13 cellular contexts compared by ENCODE assay signal in genomic region chr13:51518847-51519246, GRCh38.
DNase-seq lines count a peak whose midpoint lies in the region; ATAC-seq, FAIRE-seq and TF ChIP-seq lines count a peak whose summit lies in the region.
"Had no signal": no experiment of that assay in that cellular context is flagged by ENCODE, and none has a peak within 500 bp of the region (broad histone marks: within the 10 kb centered on the region; RNA-seq: fewer than 3 reads in every experiment).

No MANE protein-coding gene starts in this region.

- H3K27ac ChIP-seq in C4-2B (peak overlapping the region; percentile 90), lower lobe of right lung (no peak overlapping the region), stomach (no peak overlapping the region)
- H3K27ac ChIP-seq: body of pancreas had no signal

- H3K9me3 ChIP-seq in lower lobe of right lung, result no peaks in the 10 kb centered on the region
- H3K9me3 ChIP-seq in stomach, result peaks cover 0 to 5% (median 0%) of the 10 kb centered on the region in 4 donors
- H3K9me3 ChIP-seq: body of pancreas had no signal

- TF ChIP-seq CTCF in C4-2B (conservative IDR thresholded peaks at IDR 0.05) (no peak), HFFc6 (IDR thresholded peaks at IDR 0.05) (no peak), lower lobe of right lung (IDR thresholded peaks at IDR 0.05) (no peak), stomach (IDR thresholded peaks at IDR 0.05) (no peak)

- H3K4me3 Mint-ChIP-seq in HFFc6, result peak overlapping the region; percentile 27
- no peak overlapping the region for H3K4me3 Mint-ChIP-seq in activated CD4-positive, alpha-beta memory T cell treated with anti-CD3 and anti-CD28 coated beads, Interleukin-2, amount 10 ng/mL, durations not matched to agents 7 days and 5 days

- peak; percentile 26 to 57 for ATAC-seq in lower lobe of right lung
- ATAC-seq: body of pancreas, left ventricle myocardium superior, Panc1 had no signal

- POLR2A ChIA-PET in activated CD4-positive, alpha-beta memory T cell treated with anti-CD3 and anti-CD28 coated beads, Interleukin-2, amount 10 ng/mL, durations not matched to agents 7 days and 5 days (lab: Charles Lee), result interaction anchor here (1.0 to 2.4 kb wide), 2 partner anchors 16 to 66 kb away, joined by 5 to 8 read pairs; partner anchors contain the start of gene INTS6

- H3K36me3 ChIP-seq in lower lobe of right lung (no peaks in the 10 kb centered on the region), stomach (no peaks in the 10 kb centered on the region)

- H3K4me1 Mint-ChIP-seq in HFFc6 (ENCODE audit: low read depth), result peaks cover 39% of the 10 kb centered on the region
- peaks cover 24% of the 10 kb centered on the region for H3K4me1 Mint-ChIP-seq in activated CD4-positive, alpha-beta memory T cell treated with anti-CD3 and anti-CD28 coated beads, Interleukin-2, amount 10 ng/mL, durations not matched to agents 7 days and 5 days

- 75 to 82% (median 80%) methylated on average over 5 of the region's 5 CpGs for WGBS in stomach, 5 donors

- 0 out of 2 replicates have a peak, but pooled peaks cover 4% of the 10 kb centered on the region for H3K9me3 Mint-ChIP-seq in HFFc6
- no peaks in the 10 kb centered on the region for H3K9me3 Mint-ChIP-seq in activated CD4-positive, alpha-beta memory T cell treated with anti-CD3 and anti-CD28 coated beads, Interleukin-2, amount 10 ng/mL, durations not matched to agents 7 days and 5 days

- TF ChIP-seq POLR2A in stomach (IDR thresholded peaks at IDR 0.05), result no peak

- no peak for TF ChIP-seq EP300 in stomach (IDR thresholded peaks at IDR 0.05)

- H3K27ac Mint-ChIP-seq in HFFc6, result peak overlapping the region; percentile 71
- peak overlapping the region; percentile 47 for H3K27ac Mint-ChIP-seq in activated CD4-positive, alpha-beta memory T cell treated with anti-CD3 and anti-CD28 coated beads, Interleukin-2, amount 10 ng/mL, durations not matched to agents 7 days and 5 days
- H3K27ac Mint-ChIP-seq: progenitor cell of endocrine pancreas had no signal

- CTCF ChIA-PET in activated CD4-positive, alpha-beta memory T cell treated with anti-CD3 and anti-CD28 coated beads, Interleukin-2, amount 10 ng/mL, durations not matched to agents 7 days and 5 days (lab: Charles Lee), result interaction anchor here (1.1 kb wide), 1 partner anchor 15 kb away, joined by 3 read pairs; no protein-coding TSS in a partner anchor

- no peaks in the 10 kb centered on the region for H3K36me3 Mint-ChIP-seq in HFFc6 (ENCODE audit: low read depth)
- peaks cover 2% of the 10 kb centered on the region for H3K36me3 Mint-ChIP-seq in activated CD4-positive, alpha-beta memory T cell treated with anti-CD3 and anti-CD28 coated beads, Interleukin-2, amount 10 ng/mL, durations not matched to agents 7 days and 5 days (ENCODE audit: low read depth)

- intact Hi-C loops in lower lobe of right lung (cut with DNase I), result no loop called here
- intact Hi-C loops in stomach (cut with DNase I; ENCODE audit: low total_unique reads), result no loop called here

- H3K4me1 ChIP-seq in lower lobe of right lung, result no peaks in the 10 kb centered on the region
- peaks cover 0 to 11% (median 3%) of the 10 kb centered on the region in 4 donors for H3K4me1 ChIP-seq in stomach
- H3K4me1 ChIP-seq: body of pancreas had no signal

- H3K27me3 ChIP-seq in lower lobe of right lung (ENCODE audit: low read depth), result no peaks in the 10 kb centered on the region
- no peaks in the 10 kb centered on the region for H3K27me3 ChIP-seq in stomach
- H3K27me3 ChIP-seq: body of pancreas had no signal

- no peak for FAIRE-seq in HTR-8/SVneo (lab: Jason Lieb, UNC)

- DNase-seq in HFFc6, result peak; percentile 61
- peak; percentile 32 for DNase-seq in activated CD4-positive, alpha-beta memory T cell treated with anti-CD3 and anti-CD28 coated beads, Interleukin-2, amount 10 ng/mL, durations not matched to agents 7 days and 5 days
- no peak for DNase-seq in lower lobe of right lung
- DNase-seq in HTR-8/SVneo (ENCODE audit: insufficient read length, low spot score), result no peak
- no peak for DNase-seq in stomach
- no peak for DNase-seq in putamen (ENCODE audit: low spot score)
- DNase-seq in NCI-H510A (lab: John Stamatoyannopoulos, UW), result no peak
- DNase-seq: left ventricle myocardium superior, NCI-H2029 treated with DMSO at 0.1 percent for 48 hours had no signal

- no peak overlapping the region for H3K4me3 ChIP-seq in lower lobe of right lung
- H3K4me3 ChIP-seq in stomach, result no peak overlapping the region
- H3K4me3 ChIP-seq: body of pancreas had no signal

- no peaks in the 10 kb centered on the region; the same call in 1 of the 2 replicates for H3K27me3 Mint-ChIP-seq in HFFc6 (ENCODE audit: insufficient read depth)
- no peaks in the 10 kb centered on the region for H3K27me3 Mint-ChIP-seq in activated CD4-positive, alpha-beta memory T cell treated with anti-CD3 and anti-CD28 coated beads, Interleukin-2, amount 10 ng/mL, durations not matched to agents 7 days and 5 days
- H3K27me3 Mint-ChIP-seq: progenitor cell of endocrine pancreas had no signal

Comparison
In these comparisons a context has a peak if more than half of its experiments do, and no peak if none do; other contexts are left out.
1. DNase-seq: peak in HFFc6 (single experiment) and activated CD4-positive, alpha-beta memory T cell treated with anti-CD3 and anti-CD28 coated beads, Interleukin-2, amount 10 ng/mL, durations not matched to agents 7 days and 5 days (single experiment); none in lower lobe of right lung (single experiment), HTR-8/SVneo (single experiment), stomach (single experiment), putamen (single experiment) and NCI-H510A (single experiment).